ENCODE assay signal across 8 cellular contexts in the genomic region with DNA sequence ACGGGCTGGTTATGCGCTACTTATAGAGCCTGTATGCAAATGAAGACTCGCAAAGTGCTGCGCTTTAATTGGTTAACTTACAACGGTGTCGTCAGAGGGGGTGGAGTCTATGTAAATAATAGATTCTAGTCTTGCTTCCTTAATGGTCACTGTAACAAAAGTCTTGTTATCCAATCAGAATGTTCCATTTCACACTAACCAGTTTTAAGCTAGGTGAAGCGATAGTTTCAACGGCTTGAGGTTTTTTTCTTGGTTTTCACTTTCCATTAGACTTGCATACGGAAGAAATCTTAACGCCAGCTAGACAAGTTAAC.
DNase-seq lines count a peak whose midpoint lies in the region; ATAC-seq and TF ChIP-seq lines count a peak whose summit lies in the region.
"Not testable (repeated sequence)": the region's sequence is repeated elsewhere in the genome, so short reads cannot be mapped to it uniquely, and the experiment has no call there.

No MANE protein-coding gene starts in this region.

- POLR2A ChIA-PET in activated B cell treated with CpG ODN at 0.5 μM for 24 hours (lab: Charles Lee); naive thymus-derived CD4-positive, alpha-beta T cell (lab: Charles Lee): not testable (repeated sequence)

- not testable (repeated sequence) for H3K9me3 Mint-ChIP-seq in GM23338; activated B cell treated with CpG ODN at 0.5 μM for 24 hours; naive thymus-derived CD4-positive, alpha-beta T cell

- not testable (repeated sequence) for H3F3A ChIP-seq in GM23338 (replicated peaks; ENCODE audit: low read depth)

- H3K4me3 Mint-ChIP-seq in GM23338 = peak overlapping the region; percentile 60; the same call in 2 of the 3 replicates
- not testable (repeated sequence) for H3K4me3 Mint-ChIP-seq in activated B cell treated with CpG ODN at 0.5 μM for 24 hours; naive thymus-derived CD4-positive, alpha-beta T cell

- not testable (repeated sequence) for H3K9me2 ChIP-seq in GM23338 (ENCODE audit: insufficient read depth)

- not testable (repeated sequence) for H3K27ac ChIP-seq in GM23338 (ENCODE audit: low read depth); naive thymus-derived CD4-positive, alpha-beta T cell (ENCODE audit: low read depth, low read length); skin epidermis
- H3K27ac ChIP-seq in body of pancreas = peak overlapping the region in 2 of 4 donors; percentile 57 to 58
- H3K27ac ChIP-seq in left ventricle myocardium inferior (replicated peaks) = peak overlapping the region; percentile 42
- peak overlapping the region; percentile 66 for H3K27ac ChIP-seq in vagina

- H3K4me2 ChIP-seq in GM23338 = not testable (repeated sequence)

- H3K79me2 ChIP-seq in GM23338 (replicated peaks; ENCODE audit: insufficient read depth) = not testable (repeated sequence)

- H3K27ac Mint-ChIP-seq in GM23338; activated B cell treated with CpG ODN at 0.5 μM for 24 hours; naive thymus-derived CD4-positive, alpha-beta T cell: not testable (repeated sequence)

- not testable (repeated sequence) for H3K9me3 ChIP-seq in body of pancreas; left ventricle myocardium inferior (replicated peaks); naive thymus-derived CD4-positive, alpha-beta T cell (ENCODE audit: control insufficient read depth in 2 of 3, low read length in 3 of 3); vagina

- not testable (repeated sequence) for H3K36me3 ChIP-seq in GM23338 (ENCODE audit: insufficient read depth); body of pancreas (replicated peaks in 1 of 2; ENCODE audit: insufficient read depth in 1 of 2, low read depth in 2 of 2); left ventricle myocardium inferior; naive thymus-derived CD4-positive, alpha-beta T cell (ENCODE audit: control insufficient read depth in 2 of 3, insufficient read depth in 3 of 3, low read length in 3 of 3); vagina

- H4K20me1 ChIP-seq in GM23338 (replicated peaks; ENCODE audit: insufficient read depth) = not testable (repeated sequence)

- H3K4me3 ChIP-seq in GM23338 (peak overlapping the region; percentile 41), epithelial cell of proximal tubule (ENCODE audit: low read depth, low read length) (peak overlapping the region; percentile 42), left ventricle myocardium inferior (peak overlapping the region; percentile 60), skin epidermis (peak overlapping the region in 5 of 7 experiments; percentile 14 to 31 (median 25)), vagina (peak overlapping the region; percentile 30 to 45)
- not testable (repeated sequence) for H3K4me3 ChIP-seq in body of pancreas; naive thymus-derived CD4-positive, alpha-beta T cell (ENCODE audit: low read length)

- CTCF ChIA-PET in activated B cell treated with CpG ODN at 0.5 μM for 24 hours (lab: Charles Lee); naive thymus-derived CD4-positive, alpha-beta T cell (lab: Charles Lee): not testable (repeated sequence)

- not testable (repeated sequence) for H3K4me1 Mint-ChIP-seq in GM23338; activated B cell treated with CpG ODN at 0.5 μM for 24 hours; naive thymus-derived CD4-positive, alpha-beta T cell

- TF ChIP-seq POLR2A in body of pancreas (IDR thresholded peaks at IDR 0.05); vagina (IDR thresholded peaks at IDR 0.05): not testable (repeated sequence)

- intact Hi-C loops in activated B cell treated with CpG ODN at 0.5 μM for 24 hours (cut with micrococcal nuclease); body of pancreas (cut with DNase I); left ventricle myocardium inferior (cut with micrococcal nuclease); naive thymus-derived CD4-positive, alpha-beta T cell (cut with micrococcal nuclease); vagina (cut with DNase I): not testable (repeated sequence)

- not testable (repeated sequence) for H3K27me3 Mint-ChIP-seq in GM23338 (ENCODE audit: insufficient read depth, low read depth, poor library complexity); activated B cell treated with CpG ODN at 0.5 μM for 24 hours; naive thymus-derived CD4-positive, alpha-beta T cell

- not testable (repeated sequence) for DNase-seq in GM23338 (ENCODE audit: low spot score); activated B cell treated with CpG ODN at 0.5 μM for 24 hours; body of pancreas; epithelial cell of proximal tubule (ENCODE audit: low read depth); left ventricle myocardium inferior; naive thymus-derived CD4-positive, alpha-beta T cell; vagina (ENCODE audit: extremely low spot score in 2 of 2)

- not testable (repeated sequence) for H3K36me3 Mint-ChIP-seq in GM23338 (ENCODE audit: low read depth); activated B cell treated with CpG ODN at 0.5 μM for 24 hours (ENCODE audit: low read depth); naive thymus-derived CD4-positive, alpha-beta T cell

- H3K27me3 ChIP-seq in GM23338 (ENCODE audit: insufficient read depth); body of pancreas; left ventricle myocardium inferior (ENCODE audit: low read depth); naive thymus-derived CD4-positive, alpha-beta T cell (ENCODE audit: control insufficient read depth in 2 of 2, insufficient read depth in 2 of 2, low read length in 2 of 2); vagina: not testable (repeated sequence)

- WGBS in body of pancreas, 2 donors = 9 to 18% methylated on average over 6 to 10 of the region's 10 CpGs

- H2AFZ ChIP-seq in GM23338 = not testable (repeated sequence)

- TF ChIP-seq CTCF in GM23338 (conservative IDR thresholded peaks at IDR 0.05; ENCODE audit: low read depth in 2 of 2); activated B cell treated with CpG ODN at 0.5 μM for 24 hours (IDR thresholded peaks at IDR 0.05); body of pancreas (IDR thresholded peaks at IDR 0.05); epithelial cell of proximal tubule (conservative IDR thresholded peaks at IDR 0.05; ENCODE audit: low read depth, low read length); left ventricle myocardium inferior (IDR thresholded peaks at IDR 0.05; ENCODE audit: borderline replicate concordance); vagina (IDR thresholded peaks at IDR 0.05): not testable (repeated sequence)

- H3K4me1 ChIP-seq in GM23338 (ENCODE audit: insufficient read depth); body of pancreas; left ventricle myocardium inferior; naive thymus-derived CD4-positive, alpha-beta T cell (ENCODE audit: control insufficient read depth in 2 of 2, insufficient read depth in 2 of 2, low read length in 2 of 2); vagina: not testable (repeated sequence)

- ATAC-seq in GM23338 = peak; percentile 74
- ATAC-seq in activated B cell treated with CpG ODN at 0.5 μM for 24 hours (ENCODE audit: low read depth) = peak; percentile 76
- peak; percentile 97 for ATAC-seq in body of pancreas
- ATAC-seq in naive thymus-derived CD4-positive, alpha-beta T cell = peak; percentile 85
